ENCODE assay signal across 30 cellular contexts in the genomic region with DNA sequence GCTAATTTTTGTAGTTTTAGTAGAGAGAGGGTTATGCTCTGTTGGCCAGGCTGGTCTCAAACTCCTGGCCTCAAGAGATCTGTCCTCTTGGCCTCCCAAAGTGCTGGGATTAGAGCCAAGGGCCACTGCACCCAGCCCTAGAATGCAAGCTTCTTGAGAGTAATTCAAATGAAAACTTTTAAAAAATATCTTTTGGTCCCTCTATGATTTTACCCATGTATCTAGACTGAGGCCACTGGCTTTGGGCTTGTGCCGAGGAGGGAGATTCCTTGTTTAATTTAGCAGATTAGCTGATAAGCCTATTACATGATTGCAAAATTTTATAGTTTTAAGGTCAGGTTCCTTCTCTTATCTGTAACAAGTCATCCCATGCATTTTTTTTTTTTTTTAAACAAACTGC. TPM values are rescaled to one million over a fixed set of nuclear protein-coding genes. Genes with fewer than 3 reads are reported as not detected.
"Had no signal": no experiment of that assay in that cellular context is flagged by ENCODE, and none has a peak within 500 bp of the region (broad histone marks: within the 10 kb centered on the region; RNA-seq: fewer than 3 reads in every experiment).

No MANE protein-coding gene starts in this region.

- H3K79me2 ChIP-seq: hepatocyte, parathyroid adenoma had no signal

- DNase-seq: activated CD4-positive, alpha-beta T cell treated with anti-CD3 and anti-CD28 coated beads, Interleukin-2, amount 10 ng/mL, durations not matched to agents 7 days and 5 days; activated CD8-positive, alpha-beta memory T cell treated with anti-CD3 and anti-CD28 coated beads, Interleukin-2, amount 10 ng/mL, durations not matched to agents 7 days and 5 days; activated CD8-positive, alpha-beta T cell treated with anti-CD3 and anti-CD28 coated beads for 36 hours; activated naive CD4-positive, alpha-beta T cell treated with Interleukin-2 at 50 U/mL for 16 hours; activated naive CD8-positive, alpha-beta T cell treated with anti-CD3 and anti-CD28 coated beads for 36 hours; anterior cingulate cortex; body of pancreas; foreskin melanocyte; glutamatergic neuron; immature natural killer cell; kidney glomerular epithelial cell; left ventricle myocardium superior; right cardiac atrium; stimulated activated CD4-positive, alpha-beta T cell treated with anti-CD3 and anti-CD28 coated beads, Interleukin-1b, Interleukin-23, amount 100 ng/mL, for 48 hours; stimulated activated naive CD8-positive, alpha-beta T cell treated with anti-CD3 and anti-CD28 coated beads, Interleukin-15, amount 100 ng/mL, for 72 hours had no signal

- H3K27ac Mint-ChIP-seq: activated CD4-positive, alpha-beta T cell treated with anti-CD3 and anti-CD28 coated beads, Interleukin-2, amount 10 ng/mL, durations not matched to agents 7 days and 5 days; activated CD8-positive, alpha-beta memory T cell treated with anti-CD3 and anti-CD28 coated beads, Interleukin-2, amount 10 ng/mL, durations not matched to agents 7 days and 5 days; activated CD8-positive, alpha-beta T cell treated with anti-CD3 and anti-CD28 coated beads for 36 hours; activated naive CD8-positive, alpha-beta T cell treated with anti-CD3 and anti-CD28 coated beads for 36 hours; memory B cell; nephron; T-helper 1 cell treated with Interleukin-12 subunit alpha and Interleukin-12 subunit beta and Interleukin-4 antibody, amounts not matched to agents 30 μg/mL and 1 μg/mL, for 36 hours had no signal

- H3K4me1 ChIP-seq: body of pancreas, parathyroid adenoma, tibial nerve had no signal

- H3K9me3 Mint-ChIP-seq: activated CD4-positive, alpha-beta T cell treated with anti-CD3 and anti-CD28 coated beads, Interleukin-2, amount 10 ng/mL, durations not matched to agents 7 days and 5 days; activated CD8-positive, alpha-beta T cell treated with anti-CD3 and anti-CD28 coated beads for 36 hours; activated naive CD8-positive, alpha-beta T cell treated with anti-CD3 and anti-CD28 coated beads for 36 hours; immature natural killer cell; memory B cell; nephron; stimulated activated naive CD8-positive, alpha-beta T cell treated with anti-CD3 and anti-CD28 coated beads, Interleukin-15, amount 100 ng/mL, for 72 hours; T-helper 1 cell treated with Interleukin-12 subunit alpha and Interleukin-12 subunit beta and Interleukin-4 antibody, amounts not matched to agents 30 μg/mL and 1 μg/mL, for 36 hours had no signal

- H3K4me1 Mint-ChIP-seq: activated CD4-positive, alpha-beta T cell treated with anti-CD3 and anti-CD28 coated beads, Interleukin-2, amount 10 ng/mL, durations not matched to agents 7 days and 5 days; nephron had no signal

- H3K4me3 Mint-ChIP-seq: activated CD4-positive, alpha-beta T cell treated with anti-CD3 and anti-CD28 coated beads, Interleukin-2, amount 10 ng/mL, durations not matched to agents 7 days and 5 days; activated CD8-positive, alpha-beta memory T cell treated with anti-CD3 and anti-CD28 coated beads, Interleukin-2, amount 10 ng/mL, durations not matched to agents 7 days and 5 days; activated CD8-positive, alpha-beta T cell treated with anti-CD3 and anti-CD28 coated beads for 36 hours; activated naive CD8-positive, alpha-beta T cell treated with anti-CD3 and anti-CD28 coated beads for 36 hours; immature natural killer cell; memory B cell; nephron; stimulated activated naive CD8-positive, alpha-beta T cell treated with anti-CD3 and anti-CD28 coated beads, Interleukin-15, amount 100 ng/mL, for 72 hours; T-helper 1 cell treated with Interleukin-12 subunit alpha and Interleukin-12 subunit beta and Interleukin-4 antibody, amounts not matched to agents 30 μg/mL and 1 μg/mL, for 36 hours had no signal

- ATAC-seq: activated CD4-positive, CD25-positive, alpha-beta regulatory T cell treated with anti-CD3 and anti-CD28 coated beads, Interleukin-2, amount 50 U/mL, for 24 hours; activated CD8-positive, alpha-beta memory T cell treated with anti-CD3 and anti-CD28 coated beads, Interleukin-2, amount 10 ng/mL, durations not matched to agents 7 days and 5 days; activated CD8-positive, alpha-beta T cell treated with anti-CD3 and anti-CD28 coated beads for 36 hours; body of pancreas; left ventricle myocardium superior; right cardiac atrium; stimulated activated naive CD8-positive, alpha-beta T cell treated with anti-CD3 and anti-CD28 coated beads, Interleukin-15, amount 100 ng/mL, for 72 hours had no signal

- H3K27me3 ChIP-seq: body of pancreas, cardiac muscle cell, hepatocyte, neutrophil, tibial nerve had no signal

- H3K27ac ChIP-seq: body of pancreas, cardiac muscle cell, hepatocyte, neutrophil, parathyroid adenoma, tibial nerve had no signal

- H3K27me3 Mint-ChIP-seq: activated CD4-positive, alpha-beta T cell treated with anti-CD3 and anti-CD28 coated beads, Interleukin-2, amount 10 ng/mL, durations not matched to agents 7 days and 5 days; activated CD8-positive, alpha-beta memory T cell treated with anti-CD3 and anti-CD28 coated beads, Interleukin-2, amount 10 ng/mL, durations not matched to agents 7 days and 5 days; activated CD8-positive, alpha-beta T cell treated with anti-CD3 and anti-CD28 coated beads for 36 hours; activated naive CD8-positive, alpha-beta T cell treated with anti-CD3 and anti-CD28 coated beads for 36 hours; memory B cell; stimulated activated naive CD8-positive, alpha-beta T cell treated with anti-CD3 and anti-CD28 coated beads, Interleukin-15, amount 100 ng/mL, for 72 hours had no signal

- H3K4me3 ChIP-seq: body of pancreas, cardiac muscle cell, hepatocyte, tibial nerve had no signal

- H3K36me3 ChIP-seq: cardiac muscle cell had no signal

- H2AFZ ChIP-seq: hepatocyte, parathyroid adenoma had no signal

- H3K9me3 ChIP-seq: body of pancreas, neutrophil, tibial nerve had no signal

RNA-seq across cellular contexts. Expression of a gene that starts 59.5 kb away (rescaled TPM):
- total RNA-seq: activated CD4-positive, alpha-beta T cell treated with anti-CD3 and anti-CD28 coated beads, Interleukin-2, amount 10 ng/mL, durations not matched to agents 7 days and 5 days; activated CD8-positive, alpha-beta memory T cell treated with anti-CD3 and anti-CD28 coated beads, Interleukin-2, amount 10 ng/mL, durations not matched to agents 7 days and 5 days; activated CD8-positive, alpha-beta T cell treated with anti-CD3 and anti-CD28 coated beads for 36 hours; activated naive CD8-positive, alpha-beta T cell treated with anti-CD3 and anti-CD28 coated beads for 36 hours; body of pancreas; cardiac muscle cell; cerebellum; epithelial cell of proximal tubule; fibroblast of lung; hepatocyte; left ventricle myocardium superior; myocyte; pulmonary artery endothelial cell; right cardiac atrium; skeletal muscle tissue; tibial nerve had no signal
- polyA plus RNA-seq: cardiac muscle cell, fibroblast of lung, hepatocyte, immature natural killer cell, right cardiac atrium had no signal
